ENCODE assay signal across 8 cellular contexts in the genomic region with DNA sequence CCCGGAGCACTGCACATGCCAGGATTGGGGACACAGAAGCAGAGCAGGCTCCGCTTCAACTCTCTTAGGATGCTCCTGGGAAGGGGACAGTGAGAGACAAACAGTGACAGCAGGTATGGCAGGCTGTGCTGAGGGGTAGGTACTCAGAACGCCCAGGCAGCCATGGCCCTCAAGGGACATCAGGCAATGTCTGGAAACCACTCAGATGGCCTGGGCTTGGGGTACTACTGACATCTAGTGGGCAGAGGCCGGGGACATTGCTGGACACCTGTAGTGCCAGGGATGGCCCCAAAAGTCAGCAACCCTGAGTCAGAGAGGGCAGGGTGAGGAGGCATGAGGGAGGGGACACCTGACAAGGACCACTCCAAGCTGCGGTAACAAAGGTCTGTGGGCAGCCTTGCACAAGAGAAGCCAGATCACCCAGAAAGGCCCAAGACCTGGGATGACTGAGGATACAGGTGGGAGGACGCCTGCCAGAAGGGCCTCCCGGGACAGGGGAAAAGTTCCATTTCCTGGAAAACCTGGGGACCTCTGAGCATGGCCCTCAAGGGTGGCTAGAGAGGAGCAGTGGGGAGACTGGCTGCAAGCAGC.
A peak's percentile ranks its signal among the peaks of the same experiment; 100 is the strongest.
DNase-seq lines count a peak whose midpoint lies in the region; ATAC-seq and TF ChIP-seq lines count a peak whose summit lies in the region.

No MANE protein-coding gene starts in this region.

- DNase-seq in AG08396 (ENCODE audit: low spot score) (peak; percentile 58), HuH-7 (ENCODE audit: low spot score) (peak; percentile 81), WERI-Rb-1 (peak; percentile 76), iPS-NIHi11 (ENCODE audit: low spot score) (peak; percentile 70)
- no peak for DNase-seq in activated CD8-positive, alpha-beta memory T cell treated with anti-CD3 and anti-CD28 coated beads for 24 hours
- no peak for DNase-seq in activated naive CD4-positive, alpha-beta T cell treated with Interleukin-2 at 50 U/mL for 16 hours
- DNase-seq in central memory CD4-positive, alpha-beta T cell = no peak

- no peak overlapping the region for H3K4me3 ChIP-seq in WERI-Rb-1 (ENCODE audit: low read depth, low read length)

- H3K36me3 ChIP-seq in WERI-Rb-1 = peaks cover 6% of the 10 kb centered on the region; the same call in 1 of the 2 replicates

- TF ChIP-seq CTCF in WERI-Rb-1 (IDR thresholded peaks at IDR 0.05; ENCODE audit: low read depth, low read length) = peak; percentile 84

- no peaks in the 10 kb centered on the region for H3K9me3 ChIP-seq in WERI-Rb-1 (ENCODE audit: severe bottlenecking)

- no peak for ATAC-seq in activated CD4-positive, CD25-positive, alpha-beta regulatory T cell treated with anti-CD3 and anti-CD28 coated beads, Interleukin-2, amount 50 U/mL, for 24 hours

- H3K27me3 ChIP-seq in WERI-Rb-1 (ENCODE audit: insufficient read depth, low read depth, severe bottlenecking) = no peaks in the 10 kb centered on the region

- H3K27ac ChIP-seq in WERI-Rb-1 = no peak overlapping the region

Comparison
In these comparisons a context has a peak if more than half of its experiments do, and no peak if none do; other contexts are left out.
1. DNase-seq: peak in AG08396 (single experiment), HuH-7 (single experiment), WERI-Rb-1 (single experiment) and iPS-NIHi11 (single experiment); none in activated CD8-positive, alpha-beta memory T cell treated with anti-CD3 and anti-CD28 coated beads for 24 hours (single experiment), activated naive CD4-positive, alpha-beta T cell treated with Interleukin-2 at 50 U/mL for 16 hours (single experiment) and central memory CD4-positive, alpha-beta T cell (single experiment).